Comparison of ENCODE assay signal across 11 cellular contexts in genomic region chr9:3708751-3709150, GRCh38.
A peak's percentile ranks its signal among the peaks of the same experiment; 100 is the strongest.
DNase-seq lines count a peak whose midpoint lies in the region; ATAC-seq and TF ChIP-seq lines count a peak whose summit lies in the region.
"Had no signal": no experiment of that assay in that cellular context is flagged by ENCODE, and none has a peak within 500 bp of the region (broad histone marks: within the 10 kb centered on the region; RNA-seq: fewer than 3 reads in every experiment).

No MANE protein-coding gene starts in this region.

- no peak overlapping the region for H3K4me3 ChIP-seq in body of pancreas
- no peak overlapping the region for H3K4me3 ChIP-seq in heart right ventricle

- H3K27ac ChIP-seq in body of pancreas (no peak overlapping the region), heart right ventricle (no peak overlapping the region)

- no peak for TF ChIP-seq POLR2A in body of pancreas (IDR thresholded peaks at IDR 0.05)

- intact Hi-C loops in body of pancreas (cut with DNase I) (no loop called here), heart right ventricle (cut with DNase I) (no loop called here)

- peak; percentile 32 for DNase-seq in EH (ENCODE audit: low read depth)
- peak; percentile 84 for DNase-seq in NCI-H2107 treated with DMSO at 0.1 percent for 48 hours (lab: John Stamatoyannopoulos, UW; ENCODE audit: unreplicated experiment)
- peak; percentile 13 to 52 (median 38) for DNase-seq in body of pancreas
- DNase-seq in kidney glomerular epithelial cell (lab: John Stamatoyannopoulos, UW), result peak; percentile 77
- DNase-seq in activated CD4-positive, alpha-beta T cell treated with anti-CD3 and anti-CD28 coated beads, Interleukin-2, amount 50 U/mL, for 1 hour, result no peak
- DNase-seq in activated gamma-delta T cell treated with Interleukin-2 at 50 U/mL for 16 hours, result no peak
- no peak for DNase-seq in heart right ventricle
- DNase-seq: activated CD4-positive, alpha-beta memory T cell treated with anti-CD3 and anti-CD28 coated beads for 36 hours; CD4-positive, alpha-beta memory T cell; small intestine had no signal

- no peak for TF ChIP-seq CTCF in body of pancreas (IDR thresholded peaks at IDR 0.05)
- no peak for TF ChIP-seq CTCF in heart right ventricle (IDR thresholded peaks at IDR 0.05)

- WGBS in body of pancreas, 2 donors, result 0 to 19% methylated on average over 1 of the region's 1 CpG
- 52 to 65% methylated on average over 1 of the region's 1 CpG for WGBS in heart right ventricle, 2 donors

- ATAC-seq in body of pancreas (peak; percentile 40), GM21390 (IDR thresholded peaks at IDR 0.05; ENCODE audit: unreplicated experiment) (no peak), heart right ventricle (no peak)

- H3K36me3 ChIP-seq in body of pancreas (replicated peaks in 1 of 2; ENCODE audit: insufficient read depth in 1 of 2, low read depth in 2 of 2), result no peaks in the 10 kb centered on the region
- H3K36me3 ChIP-seq in heart right ventricle, result no peaks in the 10 kb centered on the region

- no peaks in the 10 kb centered on the region for H3K4me1 ChIP-seq in body of pancreas
- no peaks in the 10 kb centered on the region for H3K4me1 ChIP-seq in heart right ventricle

- H3K27me3 ChIP-seq in body of pancreas, result no peaks in the 10 kb centered on the region
- H3K27me3 ChIP-seq in heart right ventricle, result no peaks in the 10 kb centered on the region

- H3K9me3 ChIP-seq in body of pancreas (no peaks in the 10 kb centered on the region), heart right ventricle (no peaks in the 10 kb centered on the region)

Comparison
In these comparisons a context has a peak if more than half of its experiments do, and no peak if none do; other contexts are left out.
1. DNase-seq: peak in EH (single experiment), NCI-H2107 treated with DMSO at 0.1 percent for 48 hours (single experiment), body of pancreas (4 of 4) and kidney glomerular epithelial cell (single experiment); none in activated CD4-positive, alpha-beta T cell treated with anti-CD3 and anti-CD28 coated beads, Interleukin-2, amount 50 U/mL, for 1 hour (single experiment), activated gamma-delta T cell treated with Interleukin-2 at 50 U/mL for 16 hours (single experiment) and heart right ventricle (0 of 2).